ENCODE assay signal across 22 cellular contexts in the genomic region with DNA sequence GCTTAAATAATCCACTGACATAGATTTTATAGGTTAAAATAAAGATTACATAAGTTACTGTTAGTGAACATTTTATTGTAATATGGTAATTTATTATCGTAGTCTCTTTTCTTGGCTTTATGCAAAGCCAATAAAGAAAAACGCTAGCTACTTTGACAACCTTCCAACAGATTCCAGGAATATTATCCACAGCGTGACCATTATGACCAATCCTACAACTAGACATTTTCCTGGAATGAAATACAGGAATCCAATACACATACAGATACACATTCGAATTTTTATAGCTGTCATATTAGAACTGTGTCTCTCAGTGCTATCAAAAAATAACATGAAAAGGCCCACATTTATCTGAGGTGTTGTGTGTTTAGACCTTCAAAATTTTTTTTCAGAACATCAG.
"Had no signal": no experiment of that assay in that cellular context is flagged by ENCODE, and none has a peak within 500 bp of the region (broad histone marks: within the 10 kb centered on the region; RNA-seq: fewer than 3 reads in every experiment).

No MANE protein-coding gene starts in this region.

- H2AFZ ChIP-seq: neural progenitor cell had no signal

- DNase-seq: activated CD4-positive, alpha-beta T cell treated with anti-CD3 and anti-CD28 coated beads, Interleukin-2, amount 10 ng/mL, durations not matched to agents 7 days and 5 days; activated CD8-positive, alpha-beta T cell treated with anti-CD3 and anti-CD28 coated beads, Interleukin-2, amount 10 ng/mL, durations not matched to agents 7 days and 5 days; activated T-cell treated with anti-CD3 and anti-CD28 coated beads, Interleukin-2, amount 50 U/mL, for 4 hours; adrenal gland; body of pancreas; dermis blood vessel endothelial cell; effector memory CD4-positive, alpha-beta T cell; esophagus squamous epithelium; heart left ventricle; kidney glomerular epithelial cell; left ventricle myocardium superior; mucosa of descending colon; naive B cell; ovary; psoas muscle; right cardiac atrium; trophoblast cell had no signal

- H3K27ac ChIP-seq: adrenal gland, body of pancreas, esophagus squamous epithelium, gastroesophageal sphincter, heart left ventricle, neural progenitor cell, ovary, psoas muscle, suprapubic skin had no signal

- H3K4me2 ChIP-seq: neural progenitor cell had no signal

- H3K9me3 ChIP-seq: adrenal gland, body of pancreas, gastroesophageal sphincter, ovary, psoas muscle had no signal

- H3K9ac ChIP-seq: neural progenitor cell had no signal

- H3K4me1 ChIP-seq: adrenal gland, body of pancreas, esophagus squamous epithelium, gastroesophageal sphincter, neural progenitor cell, psoas muscle, suprapubic skin had no signal

- H3K27me3 ChIP-seq: adrenal gland, body of pancreas, esophagus squamous epithelium, gastroesophageal sphincter, heart left ventricle, neural progenitor cell, ovary, suprapubic skin had no signal

- ATAC-seq: activated CD4-positive, CD25-positive, alpha-beta regulatory T cell treated with anti-CD3 and anti-CD28 coated beads, Interleukin-2, amount 50 U/mL, for 24 hours; activated CD8-positive, alpha-beta T cell treated with anti-CD3 and anti-CD28 coated beads, Interleukin-2, amount 10 ng/mL, durations not matched to agents 7 days and 5 days; activated T-cell treated with anti-CD3 and anti-CD28 coated beads, Interleukin-2, amount 50 U/mL, for 4 hours; body of pancreas; gastroesophageal sphincter; left ventricle myocardium superior; mucosa of descending colon had no signal

- H3K36me3 ChIP-seq: adrenal gland, gastroesophageal sphincter, neural progenitor cell, ovary had no signal

- H3K4me3 ChIP-seq: adrenal gland, body of pancreas, esophagus squamous epithelium, gastroesophageal sphincter, heart left ventricle, mucosa of descending colon, neural progenitor cell, ovary, psoas muscle, skin epidermis, suprapubic skin had no signal
